In the genomic region with DNA sequence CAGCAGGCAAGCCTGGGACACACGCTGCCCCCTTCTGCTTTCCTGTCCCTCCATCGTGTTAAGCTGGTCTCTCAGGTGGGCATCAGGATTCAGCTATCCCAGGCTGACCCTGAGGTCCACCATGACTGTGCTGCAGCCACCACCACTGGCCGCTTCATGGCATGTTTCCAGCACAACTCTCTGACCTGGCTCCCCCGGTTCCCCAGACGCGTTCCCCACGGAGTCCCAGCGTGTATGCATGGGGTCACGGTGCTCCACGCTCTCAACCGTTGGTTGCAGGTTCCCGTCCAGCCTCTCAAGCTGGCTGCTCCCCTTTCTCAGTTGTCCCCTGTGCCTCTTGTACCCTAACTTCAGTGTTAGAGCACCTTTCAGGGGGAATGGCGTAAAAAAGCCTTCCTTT, we compare ENCODE assay signal across 20 cellular contexts. TPM values are rescaled to one million over a fixed set of nuclear protein-coding genes. Genes with fewer than 3 reads are reported as not detected.
DNase-seq lines count a peak whose midpoint lies in the region; ATAC-seq and TF ChIP-seq lines count a peak whose summit lies in the region.
"Had no signal": no experiment of that assay in that cellular context is flagged by ENCODE, and none has a peak within 500 bp of the region (broad histone marks: within the 10 kb centered on the region; RNA-seq: fewer than 3 reads in every experiment).

No MANE protein-coding gene starts in this region.

- intact Hi-C loops in naive thymus-derived CD4-positive, alpha-beta T cell (cut with micrococcal nuclease), result no loop called here

- no peak overlapping the region for H3K23ac ChIP-seq in H9 (ENCODE audit: insufficient read length, low read depth, low read length)

- H4K5ac ChIP-seq in H9 (ENCODE audit: insufficient read length, low read depth, low read length), result no peak overlapping the region

- no peak overlapping the region for H3K4me3 ChIP-seq in naive thymus-derived CD4-positive, alpha-beta T cell (ENCODE audit: low read length)
- H3K4me3 ChIP-seq in GM23338, result no peak overlapping the region
- H3K4me3 ChIP-seq: SJSA1 had no signal

- no peaks in the 10 kb centered on the region for H3K79me2 ChIP-seq in H9 (ENCODE audit: insufficient read depth, low read length)
- no peaks in the 10 kb centered on the region for H3K79me2 ChIP-seq in GM23338 (replicated peaks; ENCODE audit: insufficient read depth)

- H2BK120ac ChIP-seq in H9 (ENCODE audit: low read depth, low read length, poor library complexity, severe bottlenecking), result no peak overlapping the region

- H3K4me3 Mint-ChIP-seq in activated T-cell treated with anti-CD3 and anti-CD28 coated beads, Interleukin-2, amount 50 U/mL, for 24 hours, result no peak overlapping the region
- no peak overlapping the region for H3K4me3 Mint-ChIP-seq in H9
- peak overlapping the region in 1 of 10 donors; percentile 12 for H3K4me3 Mint-ChIP-seq in naive thymus-derived CD4-positive, alpha-beta T cell
- no peak overlapping the region for H3K4me3 Mint-ChIP-seq in stimulated activated naive B cell treated with anti-CD40 and anti-IgM and Interleukin-4, amounts not matched to agents 10 μg/mL and 1 μg/mL and 100 μg/mL, for 72 hours
- no peak overlapping the region for H3K4me3 Mint-ChIP-seq in GM23338

- H3K27me3 Mint-ChIP-seq in activated T-cell treated with anti-CD3 and anti-CD28 coated beads, Interleukin-2, amount 50 U/mL, for 24 hours, result no peaks in the 10 kb centered on the region
- H3K27me3 Mint-ChIP-seq in H9 (ENCODE audit: low read depth) (no peaks in the 10 kb centered on the region), GM23338 (ENCODE audit: insufficient read depth, low read depth, poor library complexity) (peaks cover 8% of the 10 kb centered on the region)
- H3K27me3 Mint-ChIP-seq in naive thymus-derived CD4-positive, alpha-beta T cell, result no peaks in the 10 kb centered on the region
- H3K27me3 Mint-ChIP-seq in stimulated activated naive B cell treated with anti-CD40 and anti-IgM and Interleukin-4, amounts not matched to agents 10 μg/mL and 1 μg/mL and 100 μg/mL, for 72 hours, result no peaks in the 10 kb centered on the region

- peaks cover 4% of the 10 kb centered on the region for H3K9me3 Mint-ChIP-seq in activated T-cell treated with anti-CD3 and anti-CD28 coated beads, Interleukin-2, amount 50 U/mL, for 24 hours
- H3K9me3 Mint-ChIP-seq in H9 (peaks cover 0 to 2% of the 10 kb centered on the region in 2 experiments; a peak in 2 of 5 replicates), GM23338 (peaks cover 7% of the 10 kb centered on the region; the same call in 1 of the 3 replicates)
- peaks cover 0 to 3% (median 0%) of the 10 kb centered on the region in 11 donors for H3K9me3 Mint-ChIP-seq in naive thymus-derived CD4-positive, alpha-beta T cell
- H3K9me3 Mint-ChIP-seq in stimulated activated naive B cell treated with anti-CD40 and anti-IgM and Interleukin-4, amounts not matched to agents 10 μg/mL and 1 μg/mL and 100 μg/mL, for 72 hours, result peaks cover 0 to 2% of the 10 kb centered on the region in 2 donors

- H2BK12ac ChIP-seq in H9 (ENCODE audit: insufficient read length, low read depth, low read length), result no peak overlapping the region

- CTCF ChIA-PET in naive thymus-derived CD4-positive, alpha-beta T cell (lab: Charles Lee), result interaction anchor here (0.7 to 1.0 kb wide), 2 partner anchors 8 to 57 kb away, joined by 3 read pairs; no protein-coding TSS in a partner anchor

- ATAC-seq in naive thymus-derived CD4-positive, alpha-beta T cell, result no peak
- no peak for ATAC-seq in stimulated activated naive B cell treated with anti-CD40 and anti-IgM and Interleukin-4, amounts not matched to agents 10 μg/mL and 1 μg/mL and 100 μg/mL, for 72 hours (replicated peaks)
- ATAC-seq in GM23338 (no peak), HG03457 (IDR thresholded peaks at IDR 0.05; ENCODE audit: unreplicated experiment) (no peak)

- no peak overlapping the region for H2BK20ac ChIP-seq in H9 (ENCODE audit: low read depth, low read length, poor library complexity, severe bottlenecking)

- H3K56ac ChIP-seq in H9 (ENCODE audit: insufficient read length, low read depth, low read length), result no peak overlapping the region

- H3K27ac ChIP-seq in H9 (ENCODE audit: insufficient read length, low read depth, low read length), result no peak overlapping the region
- H3K27ac ChIP-seq in naive thymus-derived CD4-positive, alpha-beta T cell (ENCODE audit: low read depth, low read length), result no peak overlapping the region
- H3K27ac ChIP-seq in GM23338 (ENCODE audit: low read depth), result no peak overlapping the region
- H3K27ac ChIP-seq: 22Rv1, SJSA1 had no signal

- H3F3A ChIP-seq in GM23338 (replicated peaks; ENCODE audit: low read depth), result no peaks in the 10 kb centered on the region

- H2BK15ac ChIP-seq in H9 (ENCODE audit: low read depth, low read length), result no peak overlapping the region

- H3K36me3 ChIP-seq in naive thymus-derived CD4-positive, alpha-beta T cell (ENCODE audit: control insufficient read depth in 2 of 3, insufficient read depth in 3 of 3, low read length in 3 of 3), result no peaks in the 10 kb centered on the region
- H3K36me3 ChIP-seq in GM23338 (ENCODE audit: insufficient read depth), result no peaks in the 10 kb centered on the region
- H3K36me3 ChIP-seq: SJSA1 had no signal

- no peak overlapping the region for H3T11ph ChIP-seq in H9 (ENCODE audit: low read length)

- H3K18ac ChIP-seq in H9 (ENCODE audit: insufficient read length, low read depth, low read length), result peak overlapping the region; percentile 46

- H4K91ac ChIP-seq in H9 (ENCODE audit: insufficient read length, low read depth, low read length), result peak overlapping the region; percentile 21

- 0 out of 2 replicates have a peak, but pooled peaks cover 3% of the 10 kb centered on the region for H3K9me2 ChIP-seq in GM23338 (ENCODE audit: insufficient read depth)

- no peak overlapping the region for H3K27ac Mint-ChIP-seq in activated T-cell treated with anti-CD3 and anti-CD28 coated beads, Interleukin-2, amount 50 U/mL, for 24 hours
- peak overlapping the region in 1 of 3 experiments; percentile 37; a peak in 1 of 7 replicates for H3K27ac Mint-ChIP-seq in H9
- peak overlapping the region in 7 of 9 donors; percentile 9 to 84 (median 66) for H3K27ac Mint-ChIP-seq in naive thymus-derived CD4-positive, alpha-beta T cell
- H3K27ac Mint-ChIP-seq in stimulated activated naive B cell treated with anti-CD40 and anti-IgM and Interleukin-4, amounts not matched to agents 10 μg/mL and 1 μg/mL and 100 μg/mL, for 72 hours, result peak overlapping the region; percentile 56
- no peak overlapping the region for H3K27ac Mint-ChIP-seq in GM23338

- no CpG with 5 or more reads among the region's 13 CpGs for WGBS in H9 (ENCODE audit: extremely low coverage, insufficient read length, low lambda C conversion rate)

- peaks cover 74% of the 10 kb centered on the region for H3K4me1 Mint-ChIP-seq in activated T-cell treated with anti-CD3 and anti-CD28 coated beads, Interleukin-2, amount 50 U/mL, for 24 hours (ENCODE audit: low read depth)
- H3K4me1 Mint-ChIP-seq in H9 (peaks cover 43 to 50% of the 10 kb centered on the region in 2 experiments), GM23338 (peaks cover 46% of the 10 kb centered on the region)
- H3K4me1 Mint-ChIP-seq in naive thymus-derived CD4-positive, alpha-beta T cell, result peaks cover 31 to 96% (median 84%) of the 10 kb centered on the region in 7 donors
- H3K4me1 Mint-ChIP-seq in stimulated activated naive B cell treated with anti-CD40 and anti-IgM and Interleukin-4, amounts not matched to agents 10 μg/mL and 1 μg/mL and 100 μg/mL, for 72 hours, result peaks cover 42 to 50% of the 10 kb centered on the region in 2 donors

- H2BK5ac ChIP-seq in H9 (ENCODE audit: insufficient read length, low read length), result no peak overlapping the region

- H3K23me2 ChIP-seq in H9 (ENCODE audit: insufficient read length, low read depth, low read length, poor library complexity, severe bottlenecking), result no peaks in the 10 kb centered on the region

- TF ChIP-seq CTCF in H9 (conservative IDR thresholded peaks at IDR 0.05) (no peak), GM23338 (conservative IDR thresholded peaks at IDR 0.05; ENCODE audit: low read depth in 2 of 2) (no peak)

- H2AK5ac ChIP-seq in H9 (ENCODE audit: insufficient read length, low read length), result no peak overlapping the region

- no peaks in the 10 kb centered on the region for H4K20me1 ChIP-seq in H9 (ENCODE audit: control insufficient read depth, insufficient read depth, insufficient read length)
- no peaks in the 10 kb centered on the region for H4K20me1 ChIP-seq in GM23338 (replicated peaks; ENCODE audit: insufficient read depth)

- H2AFZ ChIP-seq in H9 (ENCODE audit: low read length) (no peak overlapping the region), GM23338 (no peak overlapping the region)

- no peaks in the 10 kb centered on the region for H3K27me3 ChIP-seq in H9 (ENCODE audit: insufficient read depth, low read length)
- no peaks in the 10 kb centered on the region for H3K27me3 ChIP-seq in naive thymus-derived CD4-positive, alpha-beta T cell (ENCODE audit: control insufficient read depth in 2 of 2, insufficient read depth in 2 of 2, low read length in 2 of 2)
- no peaks in the 10 kb centered on the region for H3K27me3 ChIP-seq in GM23338 (ENCODE audit: insufficient read depth)
- H3K27me3 ChIP-seq: BE2C, SJSA1 had no signal

- POLR2A ChIA-PET in naive thymus-derived CD4-positive, alpha-beta T cell (lab: Charles Lee), result interaction anchor here (0.8 to 0.9 kb wide), 2 partner anchors 20 to 125 kb away, joined by 3 read pairs; a partner anchor contains a TSS

- H4K8ac ChIP-seq in H9 (replicated peaks; ENCODE audit: insufficient read length, low read depth, low read length), result no peak overlapping the region

- peak; percentile 23 for DNase-seq in activated T-cell treated with anti-CD3 and anti-CD28 coated beads, Interleukin-2, amount 50 U/mL, for 24 hours
- DNase-seq in activated T-cell treated with anti-CD3 and anti-CD28 coated beads for 4 hours (no peak), H9 (no peak), GM23338 (ENCODE audit: low spot score) (no peak)
- DNase-seq in naive thymus-derived CD4-positive, alpha-beta T cell, result no peak
- no peak for DNase-seq in stimulated activated naive B cell treated with anti-CD40 and anti-IgM and Interleukin-4, amounts not matched to agents 10 μg/mL and 1 μg/mL and 100 μg/mL, for 72 hours
- DNase-seq: ACHN, BE2C, COR-L47, KBM-7, MV-4-11, NCI-H1105, NCI-H1436 treated with DMSO at 0.1 percent for 48 hours, NCI-H1930, NCI-H2107, NCI-H524, NCI-H774 had no signal

- H3K9me3 ChIP-seq in H9 (ENCODE audit: control insufficient read depth, low read depth, low read length), result no peaks in the 10 kb centered on the region
- no peaks in the 10 kb centered on the region for H3K9me3 ChIP-seq in naive thymus-derived CD4-positive, alpha-beta T cell (ENCODE audit: control insufficient read depth in 2 of 3, low read length in 3 of 3)
- H3K9me3 ChIP-seq: SJSA1 had no signal

- H3K4me2 ChIP-seq in H9 (ENCODE audit: insufficient read depth, insufficient read length, low read length) (no peak overlapping the region), GM23338 (no peak overlapping the region)

- H3K36me3 Mint-ChIP-seq in activated T-cell treated with anti-CD3 and anti-CD28 coated beads, Interleukin-2, amount 50 U/mL, for 24 hours (ENCODE audit: low read depth), result peaks cover 30% of the 10 kb centered on the region
- H3K36me3 Mint-ChIP-seq in H9 (ENCODE audit: insufficient read depth in 1 of 3, low read depth in 3 of 3), result peaks cover 0 to 11% (median 0%) of the 10 kb centered on the region in 3 experiments; a peak in 1 of 7 replicates
- peaks cover 4 to 25% (median 21%) of the 10 kb centered on the region in 5 donors for H3K36me3 Mint-ChIP-seq in naive thymus-derived CD4-positive, alpha-beta T cell
- H3K36me3 Mint-ChIP-seq in stimulated activated naive B cell treated with anti-CD40 and anti-IgM and Interleukin-4, amounts not matched to agents 10 μg/mL and 1 μg/mL and 100 μg/mL, for 72 hours, result peaks cover 21 to 22% of the 10 kb centered on the region in 2 donors
- H3K36me3 Mint-ChIP-seq in GM23338 (ENCODE audit: low read depth), result peaks cover 6% of the 10 kb centered on the region; the same call in 1 of the 3 replicates

- H3K79me1 ChIP-seq in H9 (ENCODE audit: insufficient read depth, low read depth, low read length, poor library complexity, severe bottlenecking), result no peaks in the 10 kb centered on the region

- no peak overlapping the region for H3K9ac ChIP-seq in H9 (ENCODE audit: extremely low read depth, insufficient read length, low read length)

- H3K4me1 ChIP-seq in H9 (ENCODE audit: insufficient read depth, low read length) (peaks cover 8% of the 10 kb centered on the region; the same call in 1 of the 2 replicates), GM23338 (ENCODE audit: insufficient read depth) (peaks cover 6% of the 10 kb centered on the region; the same call in 1 of the 2 replicates)
- peaks cover 0 to 29% of the 10 kb centered on the region in 2 donors for H3K4me1 ChIP-seq in naive thymus-derived CD4-positive, alpha-beta T cell (ENCODE audit: control insufficient read depth in 2 of 2, insufficient read depth in 2 of 2, low read length in 2 of 2)
- H3K4me1 ChIP-seq: SJSA1 had no signal

- H3K14ac ChIP-seq in H9 (ENCODE audit: insufficient read depth, low read length), result no peak overlapping the region

- H3K4ac ChIP-seq in H9 (ENCODE audit: low read depth, low read length), result no peak overlapping the region

RNA-seq across cellular contexts. Expression of a gene that starts 20.3 kb away (rescaled TPM):
- 4.7 and 5.9 TPM in 2 replicates for total RNA-seq in H9 (2021)
- 10 to 100 TPM; 44.9 to 90.5 (median 65.8) TPM for total RNA-seq in naive thymus-derived CD4-positive, alpha-beta T cell
- polyA plus RNA-seq in naive thymus-derived CD4-positive, alpha-beta T cell, result 100 to 1,000 TPM; 105 to 137 TPM
- total RNA-seq in GM23338 (2014; rRNA removed; shearing (Covaris generic)), result 14.8 and 25.4 TPM in 2 replicates
- 8.3 and 9.7 TPM in 2 replicates for polyA plus RNA-seq in GM23338 (2016; fragmentation: Nextera tagmentation; extraction: Ambion mirVana)

Comparison
In these comparisons a context has a peak if more than half of its experiments do, and no peak if none do; other contexts are left out.
1. H3K27ac Mint-ChIP-seq: peak in naive thymus-derived CD4-positive, alpha-beta T cell (7 of 9) and stimulated activated naive B cell treated with anti-CD40 and anti-IgM and Interleukin-4, amounts not matched to agents 10 μg/mL and 1 μg/mL and 100 μg/mL, for 72 hours (single experiment); none in activated T-cell treated with anti-CD3 and anti-CD28 coated beads, Interleukin-2, amount 50 U/mL, for 24 hours (single experiment) and GM23338 (single experiment).